Comparison of ENCODE assay signal across 32 cellular contexts in the genomic region with DNA sequence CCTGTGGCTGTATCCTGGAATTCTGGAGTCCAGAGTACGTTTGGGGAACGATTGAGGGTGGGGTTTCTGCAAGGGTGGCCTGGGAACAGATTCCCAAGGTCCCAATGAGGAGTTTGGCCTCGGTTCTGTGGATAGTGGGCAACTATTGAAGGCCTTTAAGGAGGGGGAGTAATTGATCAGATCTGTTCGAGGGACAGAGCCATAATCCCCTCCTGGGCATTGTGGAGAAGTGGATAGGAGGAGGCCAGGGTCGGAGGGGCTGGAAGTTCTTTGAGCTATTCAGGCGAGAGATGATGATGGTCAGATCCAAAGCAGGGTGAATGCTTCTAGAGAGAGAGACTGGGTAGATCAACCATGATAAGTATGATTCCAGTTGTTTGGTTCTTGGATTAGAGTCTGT.
"Had no signal": no experiment of that assay in that cellular context is flagged by ENCODE, and none has a peak within 500 bp of the region (broad histone marks: within the 10 kb centered on the region; RNA-seq: fewer than 3 reads in every experiment).

No MANE protein-coding gene starts in this region.

- H3K4me3 Mint-ChIP-seq: activated B cell treated with CpG ODN at 0.5 μM for 24 hours; activated CD4-positive, alpha-beta memory T cell treated with anti-CD3 and anti-CD28 coated beads for 36 hours; activated naive CD4-positive, alpha-beta T cell treated with anti-CD3 and anti-CD28 coated beads for 36 hours; activated naive CD8-positive, alpha-beta T cell treated with anti-CD3 and anti-CD28 coated beads for 36 hours; activated T-cell treated with anti-CD3 and anti-CD28 coated beads, Interleukin-2, amount 50 U/mL, for 4 hours; activated T-helper 1 cell treated with anti-CD3 and anti-CD28 coated beads, Interleukin-12 subunit alpha, Interleukin-12 subunit beta, Interleukin-2, Interleukin-4 antibody, amounts not matched to agents 30 ng/mL and 10 ng/mL and 1 ng/mL, durations not matched to agents 14 hours and 24 hours and 36 hours; central memory CD8-positive, alpha-beta T cell; T-helper 1 cell treated with Interleukin-12 subunit alpha and Interleukin-12 subunit beta and Interleukin-4 antibody, amounts not matched to agents 30 μg/mL and 1 μg/mL, for 36 hours; T-helper 2 cell treated with Interferon-gamma antibody and Interleukin-4, amounts not matched to agents 5 μg/mL and 100 μg/mL, for 36 hours had no signal

- H3K27ac Mint-ChIP-seq: activated B cell treated with CpG ODN at 0.5 μM for 24 hours; activated CD4-positive, alpha-beta memory T cell treated with anti-CD3 and anti-CD28 coated beads for 36 hours; activated naive CD4-positive, alpha-beta T cell treated with anti-CD3 and anti-CD28 coated beads for 36 hours; activated naive CD8-positive, alpha-beta T cell treated with anti-CD3 and anti-CD28 coated beads for 36 hours; activated T-helper 1 cell treated with anti-CD3 and anti-CD28 coated beads, Interleukin-12 subunit alpha, Interleukin-12 subunit beta, Interleukin-2, Interleukin-4 antibody, amounts not matched to agents 30 ng/mL and 10 ng/mL and 1 ng/mL, durations not matched to agents 14 hours and 24 hours and 36 hours; T-helper 1 cell treated with Interleukin-12 subunit alpha and Interleukin-12 subunit beta and Interleukin-4 antibody, amounts not matched to agents 30 μg/mL and 1 μg/mL, for 36 hours; T-helper 2 cell treated with Interferon-gamma antibody and Interleukin-4, amounts not matched to agents 5 μg/mL and 100 μg/mL, for 36 hours had no signal

- H3K9me3 ChIP-seq: MG63, SJCRH30 had no signal

- H3K36me3 Mint-ChIP-seq: activated naive CD8-positive, alpha-beta T cell treated with anti-CD3 and anti-CD28 coated beads for 36 hours had no signal

- H3K36me3 ChIP-seq: cardiac muscle cell, MG63, SJCRH30 had no signal

- H3K4me3 ChIP-seq: cardiac muscle cell, MG63, SJCRH30, SK-N-MC had no signal

- H3K9me3 Mint-ChIP-seq: activated B cell treated with CpG ODN at 0.5 μM for 24 hours; activated CD4-positive, alpha-beta memory T cell treated with anti-CD3 and anti-CD28 coated beads for 36 hours; activated naive CD4-positive, alpha-beta T cell treated with anti-CD3 and anti-CD28 coated beads for 36 hours; activated naive CD8-positive, alpha-beta T cell treated with anti-CD3 and anti-CD28 coated beads for 36 hours; activated T-cell treated with anti-CD3 and anti-CD28 coated beads, Interleukin-2, amount 50 U/mL, for 4 hours; activated T-helper 1 cell treated with anti-CD3 and anti-CD28 coated beads, Interleukin-12 subunit alpha, Interleukin-12 subunit beta, Interleukin-2, Interleukin-4 antibody, amounts not matched to agents 30 ng/mL and 10 ng/mL and 1 ng/mL, durations not matched to agents 14 hours and 24 hours and 36 hours; central memory CD8-positive, alpha-beta T cell; T-helper 1 cell treated with Interleukin-12 subunit alpha and Interleukin-12 subunit beta and Interleukin-4 antibody, amounts not matched to agents 30 μg/mL and 1 μg/mL, for 36 hours; T-helper 2 cell treated with Interferon-gamma antibody and Interleukin-4, amounts not matched to agents 5 μg/mL and 100 μg/mL, for 36 hours had no signal

- H3K27ac ChIP-seq: cardiac muscle cell, SJCRH30, SK-N-MC had no signal

- H3K27me3 Mint-ChIP-seq: activated B cell treated with CpG ODN at 0.5 μM for 24 hours; activated CD4-positive, alpha-beta memory T cell treated with anti-CD3 and anti-CD28 coated beads for 36 hours; activated naive CD8-positive, alpha-beta T cell treated with anti-CD3 and anti-CD28 coated beads for 36 hours; central memory CD8-positive, alpha-beta T cell had no signal

- H3K27me3 ChIP-seq: cardiac muscle cell, MG63, SJCRH30 had no signal

- DNase-seq: activated B cell treated with CpG ODN at 0.5 μM for 24 hours; activated CD4-positive, alpha-beta memory T cell treated with anti-CD3 and anti-CD28 coated beads for 36 hours; activated CD4-positive, alpha-beta T cell treated with anti-CD3 and anti-CD28 coated beads for 4 hours; activated CD4-positive, alpha-beta T cell treated with anti-CD3 and anti-CD28 coated beads, Interleukin-2, amount 50 U/mL, for 1 hour; activated CD4-positive, CD25-positive, alpha-beta regulatory T cell treated with anti-CD3 and anti-CD28 coated beads, Interleukin-2, amount 50 U/mL, for 72 hours; activated CD8-positive, alpha-beta memory T cell treated with anti-CD3 and anti-CD28 coated beads, Interleukin-2, amount 50 U/mL, for 4 hours; activated gamma-delta T cell treated with Interleukin-2 at 50 U/mL for 16 hours; activated naive CD4-positive, alpha-beta T cell treated with anti-CD3 and anti-CD28 coated beads for 36 hours; activated naive CD8-positive, alpha-beta T cell treated with anti-CD3 and anti-CD28 coated beads for 36 hours; activated T-cell treated with anti-CD3 and anti-CD28 coated beads for 4 hours; activated T-cell treated with anti-CD3 and anti-CD28 coated beads, Interleukin-2, amount 50 U/mL, for 4 hours; amniotic stem cell; aorta; Kasumi-1; MG63; NCI-H1048; NCI-H1105 treated with DMSO at 0.1 percent for 48 hours; NCI-H1436; NCI-H1694; NCI-H2029; NCI-H510A; NCI-H526; NCI-H748 treated with DMSO at 0.1 percent for 48 hours; NK-92 treated with Interleukin-12 subunit alpha and Interleukin-12 subunit beta, amount 100 ng/mL, for 24 hours; Right ventricle myocardium superior; SJCRH30 had no signal
